29 cellular contexts compared by ENCODE assay signal in the genomic region with DNA sequence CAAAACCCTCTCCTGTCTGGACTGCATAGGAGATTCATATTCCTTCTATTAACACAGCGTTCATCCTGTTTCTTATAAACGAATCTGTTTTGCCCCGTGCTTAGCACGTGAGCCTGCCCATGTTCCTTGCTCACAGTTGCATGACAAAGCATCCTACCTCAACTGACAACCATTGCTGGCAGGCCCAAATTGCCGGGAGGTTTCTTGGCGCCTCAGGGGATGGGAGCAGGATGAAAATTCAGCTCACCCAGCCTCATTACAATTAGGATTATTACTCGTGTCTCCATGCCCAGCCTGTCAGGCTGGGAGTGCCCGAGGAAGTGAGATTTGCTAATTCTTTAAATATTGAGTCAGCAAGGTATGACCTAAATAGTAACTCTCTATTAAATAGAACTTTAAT. TPM values are rescaled to one million over a fixed set of nuclear protein-coding genes. Genes with fewer than 3 reads are reported as not detected.
DNase-seq lines count a peak whose midpoint lies in the region; FAIRE-seq and TF ChIP-seq lines count a peak whose summit lies in the region.
"Had no signal": no experiment of that assay in that cellular context is flagged by ENCODE, and none has a peak within 500 bp of the region (broad histone marks: within the 10 kb centered on the region; RNA-seq: fewer than 3 reads in every experiment).

No MANE protein-coding gene starts in this region.

- peaks cover 4% of the 10 kb centered on the region for H3K27me3 Mint-ChIP-seq in activated T-helper 2 cell treated with anti-CD3 and anti-CD28 coated beads, Interferon-gamma antibody, Interleukin-2, Interleukin-4, amounts not matched to agents 10 μg/mL and 5 μg/mL and 100 μg/mL, durations not matched to agents 14 hours and 24 hours and 36 hours (ENCODE audit: low read depth)
- H3K27me3 Mint-ChIP-seq: activated CD4-positive, alpha-beta memory T cell treated with anti-CD3 and anti-CD28 coated beads for 36 hours; activated naive CD8-positive, alpha-beta T cell treated with anti-CD3 and anti-CD28 coated beads, Interleukin-2, amount 10 ng/mL, durations not matched to agents 7 days and 5 days had no signal

- H3K27me3 ChIP-seq in GM23248 (replicated peaks; ENCODE audit: insufficient read depth) (no peaks in the 10 kb centered on the region), H1 (replicated peaks in 1 of 4; ENCODE audit: control insufficient read depth in 3 of 4, extremely low read depth in 1 of 4, insufficient read depth in 3 of 4, low read length in 3 of 4) (no peaks in the 10 kb centered on the region), trophoblast cell (ENCODE audit: insufficient read depth, low read length) (no peaks in the 10 kb centered on the region)
- H3K27me3 ChIP-seq: heart right ventricle, ovary had no signal

- H4K12ac ChIP-seq in trophoblast cell (ENCODE audit: low read depth, low read length): no peak overlapping the region

- DNase-seq in GM23248 (peak; percentile 30), NCI-H446 treated with DMSO at 0.1 percent for 48 hours (lab: John Stamatoyannopoulos, UW) (peak; percentile 16), H1 (ENCODE audit: low read depth in 1 of 2, low spot score in 2 of 2) (no peak), trophoblast cell (peak; percentile 82 to 89), SHP77 treated with DMSO at 0.1 percent for 48 hours (lab: John Stamatoyannopoulos, UW) (no peak), NCI-H1105 (lab: John Stamatoyannopoulos, UW) (no peak)
- DNase-seq in activated T-helper 2 cell treated with anti-CD3 and anti-CD28 coated beads, Interferon-gamma antibody, Interleukin-2, Interleukin-4, amounts not matched to agents 10 μg/mL and 5 μg/mL and 100 μg/mL, durations not matched to agents 14 hours and 24 hours and 36 hours (ENCODE audit: low spot score): no peak
- no peak for DNase-seq in stimulated activated naive CD4-positive, alpha-beta T cell (lab: John Stamatoyannopoulos, UW)
- DNase-seq: activated CD4-positive, alpha-beta memory T cell treated with anti-CD3 and anti-CD28 coated beads for 36 hours; activated CD8-positive, alpha-beta memory T cell treated with anti-CD3 and anti-CD28 coated beads, Interleukin-2, amount 50 U/mL, for 48 hours; activated naive CD8-positive, alpha-beta T cell treated with anti-CD3 and anti-CD28 coated beads, Interleukin-2, amount 10 ng/mL, durations not matched to agents 7 days and 5 days; C1 segment of cervical spinal cord; Calu3; EL; heart right ventricle; KG1; left ventricle myocardium inferior; midbrain; MV-4-11; natural killer cell; NCI-H1694; NCI-H526 treated with DMSO at 0.1 percent for 48 hours; ovary; right cardiac atrium; stimulated activated naive CD8-positive, alpha-beta T cell treated with anti-CD3 and anti-CD28 coated beads, Interleukin-15, Interleukin-2, amounts not matched to agents 100 U/mL and 50 U/mL, for 24 hours; SW 1271 had no signal

- H3K27ac ChIP-seq in GM23248: no peak overlapping the region
- H3K27ac ChIP-seq in H1 (ENCODE audit: low read depth, low read length): no peak overlapping the region
- no peak overlapping the region for H3K27ac ChIP-seq in trophoblast cell (ENCODE audit: low read depth, low read length)
- H3K27ac ChIP-seq: heart right ventricle, left ventricle myocardium inferior, ovary, thoracic aorta had no signal

- H3K9me2 ChIP-seq in GM23248 (ENCODE audit: insufficient read depth): no peaks in the 10 kb centered on the region

- POLR2A ChIA-PET in H1 (lab: Charles Lee; ENCODE audit: partially characterized antibody): interaction anchor here (0.8 kb wide), 1 partner anchor 9 kb away, joined by 3 read pairs; no protein-coding TSS in a partner anchor

- CTCF ChIA-PET in H1 (lab: Charles Lee; ENCODE audit: partially characterized antibody): interaction anchor here (0.9 to 23.4 kb wide), 3 partner anchors 5 to 59 kb away, joined by 3 to 253 read pairs (median 253); no protein-coding TSS in a partner anchor

- no peak overlapping the region for H3K14ac ChIP-seq in H1 (ENCODE audit: insufficient read length)
- H3K14ac ChIP-seq in trophoblast cell (ENCODE audit: low read length): no peak overlapping the region

- no peak overlapping the region for H2BK20ac ChIP-seq in H1 (ENCODE audit: low read length)

- H3K36me3 Mint-ChIP-seq in activated T-helper 2 cell treated with anti-CD3 and anti-CD28 coated beads, Interferon-gamma antibody, Interleukin-2, Interleukin-4, amounts not matched to agents 10 μg/mL and 5 μg/mL and 100 μg/mL, durations not matched to agents 14 hours and 24 hours and 36 hours (ENCODE audit: low read depth): no peaks in the 10 kb centered on the region
- H3K36me3 Mint-ChIP-seq: activated CD4-positive, alpha-beta memory T cell treated with anti-CD3 and anti-CD28 coated beads for 36 hours; activated naive CD8-positive, alpha-beta T cell treated with anti-CD3 and anti-CD28 coated beads, Interleukin-2, amount 10 ng/mL, durations not matched to agents 7 days and 5 days; natural killer cell had no signal

- TF ChIP-seq EP300 in H1 (IDR thresholded peaks at IDR 0.05; ENCODE audit: borderline replicate concordance in 1 of 2, low read depth in 2 of 2, low read length in 2 of 2): no peak

- H2BK15ac ChIP-seq in H1 (ENCODE audit: low read length): no peak overlapping the region

- no peaks in the 10 kb centered on the region for H4K20me1 ChIP-seq in GM23248 (ENCODE audit: insufficient read depth)
- H4K20me1 ChIP-seq in H1 (replicated peaks in 1 of 2; ENCODE audit: control insufficient read depth in 1 of 2, insufficient read depth in 2 of 2, low read length in 2 of 2): no peaks in the 10 kb centered on the region

- H3K23me2 ChIP-seq in H1 (ENCODE audit: low read depth, low read length): no peaks in the 10 kb centered on the region

- no peak overlapping the region for H3K4me3 ChIP-seq in GM23248
- no peak overlapping the region for H3K4me3 ChIP-seq in H1 (ENCODE audit: extremely low read depth in 1 of 4, insufficient read depth in 2 of 4, low read depth in 3 of 4, low read length in 4 of 4)
- no peak overlapping the region for H3K4me3 ChIP-seq in trophoblast cell (ENCODE audit: low read depth, low read length)
- H3K4me3 ChIP-seq: heart right ventricle, left ventricle myocardium inferior, ovary, thoracic aorta had no signal

- TF ChIP-seq RAD21 in H1 (IDR thresholded peaks at IDR 0.05 in 1 of 2, conservative IDR thresholded peaks at IDR 0.05 in 1 of 2; ENCODE audit: low read depth in 2 of 2, low read length in 2 of 2): no peak

- no peak overlapping the region for H2AFZ ChIP-seq in GM23248
- no peak overlapping the region for H2AFZ ChIP-seq in H1 (ENCODE audit: low read length)
- no peak overlapping the region for H2AFZ ChIP-seq in trophoblast cell (ENCODE audit: insufficient read depth, low read length, poor library complexity)

- H2BK5ac ChIP-seq in H1 (ENCODE audit: low read depth, low read length) (no peak overlapping the region), trophoblast cell (ENCODE audit: low read depth, low read length, poor library complexity) (no peak overlapping the region)

- H3K56ac ChIP-seq in H1 (replicated peaks; ENCODE audit: insufficient read length, low read depth, low read length): no peak overlapping the region

- in situ Hi-C loops in GM23248 (cut with MboI): no loop called here

- no peak overlapping the region for H2BK12ac ChIP-seq in H1 (ENCODE audit: low read depth, low read length)
- no peak overlapping the region for H2BK12ac ChIP-seq in trophoblast cell (ENCODE audit: low read length)

- 34 to 39% methylated on average over 8 of the region's 8 CpGs for WGBS in GM23248 (ENCODE audit: low coverage in 1 of 2, low lambda C conversion rate in 2 of 2, missing lambda C conversion rate in 2 of 2), 2 experiments
- 66% methylated on average over 8 of the region's 8 CpGs; no CpG with 5 or more reads in 1 of the 2 experiments for WGBS in H1 (ENCODE audit: extremely low coverage in 1 of 2, insufficient coverage in 1 of 2, insufficient read length in 1 of 2, insufficient replicate concordance in 2 of 2, low coverage in 1 of 2, low lambda C conversion rate in 2 of 2, missing lambda C conversion rate in 1 of 2), 2 experiments
- WGBS in trophoblast cell (ENCODE audit: extremely low coverage, insufficient coverage, insufficient read length): no CpG with 5 or more reads among the region's 8 CpGs

- H3K9me3 ChIP-seq in GM23248 (ENCODE audit: low read depth): no peaks in the 10 kb centered on the region
- H3K9me3 ChIP-seq in H1 (ENCODE audit: insufficient read depth in 2 of 2, low read depth in 1 of 2, low read length in 1 of 2): no peaks in the 10 kb centered on the region
- no peaks in the 10 kb centered on the region for H3K9me3 ChIP-seq in trophoblast cell (ENCODE audit: insufficient read depth, low read depth, low read length)
- H3K9me3 ChIP-seq: heart right ventricle, left ventricle myocardium inferior, ovary, thoracic aorta had no signal

- H3K4me2 ChIP-seq in GM23248 (ENCODE audit: unreplicated experiment) (no peak overlapping the region), H1 (ENCODE audit: insufficient read depth in 1 of 2, low read depth in 2 of 2, low read length in 2 of 2) (no peak overlapping the region), trophoblast cell (ENCODE audit: low read length) (no peak overlapping the region)

- no peaks in the 10 kb centered on the region for H3K79me2 ChIP-seq in GM23248 (ENCODE audit: insufficient read depth)
- no peaks in the 10 kb centered on the region for H3K79me2 ChIP-seq in H1 (ENCODE audit: control insufficient read depth in 1 of 2, insufficient read depth in 2 of 2, low read length in 2 of 2)
- no peaks in the 10 kb centered on the region for H3K79me2 ChIP-seq in trophoblast cell (ENCODE audit: control insufficient read depth, insufficient read depth, low read length, poor library complexity)

- H3K23ac ChIP-seq in H1 (ENCODE audit: insufficient read length) (no peak overlapping the region), trophoblast cell (ENCODE audit: low read length) (no peak overlapping the region)

- H3K4ac ChIP-seq in H1 (replicated peaks; ENCODE audit: insufficient read length, low read depth, low read length) (no peak overlapping the region), trophoblast cell (ENCODE audit: low read depth, low read length) (no peak overlapping the region)

- H3K27ac Mint-ChIP-seq in activated T-helper 2 cell treated with anti-CD3 and anti-CD28 coated beads, Interferon-gamma antibody, Interleukin-2, Interleukin-4, amounts not matched to agents 10 μg/mL and 5 μg/mL and 100 μg/mL, durations not matched to agents 14 hours and 24 hours and 36 hours: no peak overlapping the region
- H3K27ac Mint-ChIP-seq: activated CD4-positive, alpha-beta memory T cell treated with anti-CD3 and anti-CD28 coated beads for 36 hours; activated naive CD8-positive, alpha-beta T cell treated with anti-CD3 and anti-CD28 coated beads, Interleukin-2, amount 10 ng/mL, durations not matched to agents 7 days and 5 days; natural killer cell had no signal

- H3F3A ChIP-seq in GM23248 (ENCODE audit: insufficient read depth): no peaks in the 10 kb centered on the region

- H3K36me3 ChIP-seq in GM23248 (ENCODE audit: low read depth) (no peaks in the 10 kb centered on the region), H1 (ENCODE audit: control insufficient read depth in 2 of 4, insufficient read depth in 4 of 4, low read length in 3 of 4) (no peaks in the 10 kb centered on the region), trophoblast cell (ENCODE audit: control insufficient read depth in 1 of 2, insufficient read depth in 2 of 2, low read length in 2 of 2) (no peaks in the 10 kb centered on the region)
- H3K36me3 ChIP-seq: heart right ventricle, left ventricle myocardium inferior, ovary, thoracic aorta had no signal

- H3K18ac ChIP-seq in H1 (ENCODE audit: extremely low read depth, low read length) (no peak overlapping the region), trophoblast cell (ENCODE audit: low read length) (no peak overlapping the region)

- intact Hi-C loops in activated T-helper 2 cell treated with anti-CD3 and anti-CD28 coated beads, Interferon-gamma antibody, Interleukin-2, Interleukin-4, amounts not matched to agents 10 μg/mL and 5 μg/mL and 100 μg/mL, durations not matched to agents 14 hours and 24 hours and 36 hours (cut with micrococcal nuclease): no loop called here

- 0 out of 2 replicates have a peak, but pooled peaks cover 3% of the 10 kb centered on the region for H3K4me1 ChIP-seq in GM23248 (ENCODE audit: insufficient read depth)
- H3K4me1 ChIP-seq in H1 (replicated peaks in 1 of 4; ENCODE audit: control insufficient read depth in 3 of 4, insufficient read depth in 4 of 4, low read length in 3 of 4): peaks cover 2 to 13% (median 4%) of the 10 kb centered on the region in 4 experiments; a peak in 3 of 7 replicates
- H3K4me1 ChIP-seq in trophoblast cell (ENCODE audit: control insufficient read depth in 1 of 2, insufficient read depth in 2 of 2, low read length in 2 of 2): no peaks in the 10 kb centered on the region

- TF ChIP-seq POLR2A in H1 (IDR thresholded peaks at IDR 0.05; ENCODE audit: control extremely low read depth in 1 of 2, low read depth in 2 of 2, low read length in 2 of 2): no peak

- no peak for TF ChIP-seq CTCF in H1 (IDR thresholded peaks at IDR 0.05; ENCODE audit: control extremely low read depth in 1 of 3, insufficient read depth in 1 of 3, low read depth in 1 of 3, low read length in 3 of 3)

- no peaks in the 10 kb centered on the region for H3K4me1 Mint-ChIP-seq in activated T-helper 2 cell treated with anti-CD3 and anti-CD28 coated beads, Interferon-gamma antibody, Interleukin-2, Interleukin-4, amounts not matched to agents 10 μg/mL and 5 μg/mL and 100 μg/mL, durations not matched to agents 14 hours and 24 hours and 36 hours (ENCODE audit: low read depth)
- H3K4me1 Mint-ChIP-seq: activated naive CD8-positive, alpha-beta T cell treated with anti-CD3 and anti-CD28 coated beads, Interleukin-2, amount 10 ng/mL, durations not matched to agents 7 days and 5 days; natural killer cell had no signal

- peak overlapping the region; percentile 17 for H4K91ac ChIP-seq in H1 (replicated peaks; ENCODE audit: insufficient read length, low read length)
- H4K91ac ChIP-seq in trophoblast cell (ENCODE audit: low read depth, low read length): no peak overlapping the region

- H3K4me3 Mint-ChIP-seq in activated T-helper 2 cell treated with anti-CD3 and anti-CD28 coated beads, Interferon-gamma antibody, Interleukin-2, Interleukin-4, amounts not matched to agents 10 μg/mL and 5 μg/mL and 100 μg/mL, durations not matched to agents 14 hours and 24 hours and 36 hours (ENCODE audit: low read depth): no peak overlapping the region
- H3K4me3 Mint-ChIP-seq: activated CD4-positive, alpha-beta memory T cell treated with anti-CD3 and anti-CD28 coated beads for 36 hours; activated naive CD8-positive, alpha-beta T cell treated with anti-CD3 and anti-CD28 coated beads, Interleukin-2, amount 10 ng/mL, durations not matched to agents 7 days and 5 days; natural killer cell had no signal

- no peak overlapping the region for H3K9ac ChIP-seq in GM23248
- H3K9ac ChIP-seq in H1 (replicated peaks in 1 of 4; ENCODE audit: extremely low read depth in 1 of 4, low read depth in 3 of 4, low read length in 3 of 4): no peak overlapping the region
- no peak overlapping the region for H3K9ac ChIP-seq in trophoblast cell (ENCODE audit: low read length)

- no peak overlapping the region for H4K5ac ChIP-seq in H1 (ENCODE audit: insufficient read length, low read depth, low read length)

- H2AK5ac ChIP-seq in H1 (ENCODE audit: low read depth, low read length) (no peak overlapping the region), trophoblast cell (ENCODE audit: low read length) (no peak overlapping the region)

- H3K79me1 ChIP-seq in H1 (ENCODE audit: low read depth, low read length) (no peaks in the 10 kb centered on the region), trophoblast cell (ENCODE audit: low read length) (no peaks in the 10 kb centered on the region)

- no peak overlapping the region for H2BK120ac ChIP-seq in H1 (replicated peaks; ENCODE audit: low read depth, low read length)
- H2BK120ac ChIP-seq in trophoblast cell (ENCODE audit: insufficient read depth, low read length, poor library complexity): no peak overlapping the region

- H3K9me3 Mint-ChIP-seq in activated T-helper 2 cell treated with anti-CD3 and anti-CD28 coated beads, Interferon-gamma antibody, Interleukin-2, Interleukin-4, amounts not matched to agents 10 μg/mL and 5 μg/mL and 100 μg/mL, durations not matched to agents 14 hours and 24 hours and 36 hours: no peaks in the 10 kb centered on the region
- H3K9me3 Mint-ChIP-seq: activated CD4-positive, alpha-beta memory T cell treated with anti-CD3 and anti-CD28 coated beads for 36 hours; activated naive CD8-positive, alpha-beta T cell treated with anti-CD3 and anti-CD28 coated beads, Interleukin-2, amount 10 ng/mL, durations not matched to agents 7 days and 5 days; natural killer cell had no signal

- H4K8ac ChIP-seq in H1 (ENCODE audit: extremely low read depth, insufficient read depth, low read length): no peak overlapping the region
- H4K8ac ChIP-seq in trophoblast cell (ENCODE audit: low read depth, low read length): no peak overlapping the region

- no peak for FAIRE-seq in H1 (lab: Jason Lieb, UNC)
- FAIRE-seq: astrocyte, GM19239 had no signal

RNA-seq across cellular contexts. Expression of gene HELZ, which starts 36.7 kb away (rescaled TPM):
- total RNA-seq in GM23248 (2014; rRNA removed; shearing (Covaris generic)): 23.9 and 31.0 TPM in 2 replicates
- polyA plus RNA-seq in GM23248 (2016; fragmentation: Nextera tagmentation; extraction: Ambion mirVana): 23.2 and 25.4 TPM in 2 replicates
- 47.3 and 48.7 TPM in 2 replicates for total RNA-seq in H1 (2021; fragmentation: NEBNext Ultra II Directional; extraction: Animal tissue kit (Norgen Biotek cat#: 25700))
- polyA plus RNA-seq in H1 (2011; rRNA removed): 7.9 and 10.0 TPM in 2 replicates
- 10.1 TPM for polyA plus RNA-seq in H1 (2011; cell fraction: cytosol; rRNA removed)
- 14.5 TPM for polyA plus RNA-seq in H1 (2011; cell fraction: nucleus; rRNA removed)
- polyA plus RNA-seq in H1 (2012, experiment 1 of 2): 5.4 to 17.7 TPM (median 9.1 TPM) in 4 replicates
- polyA plus RNA-seq in H1 (2012, experiment 2 of 2): 0.30 TPM
- 12.5 TPM for polyA plus RNA-seq in H1 (2013, experiment 1 of 2)
- 11.5 TPM for polyA plus RNA-seq in H1 (2013, experiment 2 of 2)
- 49.8 and 73.0 TPM in 2 replicates for polyA minus RNA-seq in H1 (2011; rRNA and poly(A)+ RNA removed)
- polyA minus RNA-seq in H1 (2011; cell fraction: cytosol; rRNA and poly(A)+ RNA removed): 30.8 TPM
- polyA minus RNA-seq in H1 (2011; cell fraction: nucleus; rRNA and poly(A)+ RNA removed): 62.5 TPM
- polyA plus RNA-seq in trophoblast cell (2013): 13.5 and 15.5 TPM in 2 replicates
- 67.1 and 71.7 TPM in 2 replicates for total RNA-seq in activated T-helper 2 cell treated with anti-CD3 and anti-CD28 coated beads, Interferon-gamma antibody, Interleukin-2, Interleukin-4, amounts not matched to agents 10 μg/mL and 5 μg/mL and 100 μg/mL, durations not matched to agents 14 hours and 24 hours and 36 hours

Comparison
In these comparisons a context has a peak if more than half of its experiments do, and no peak if none do; other contexts are left out.
1. DNase-seq: peak in GM23248 (single experiment), NCI-H446 treated with DMSO at 0.1 percent for 48 hours (single experiment) and trophoblast cell (2 of 2); none in H1 (0 of 2), SHP77 treated with DMSO at 0.1 percent for 48 hours (single experiment), activated T-helper 2 cell treated with anti-CD3 and anti-CD28 coated beads, Interferon-gamma antibody, Interleukin-2, Interleukin-4, amounts not matched to agents 10 μg/mL and 5 μg/mL and 100 μg/mL, durations not matched to agents 14 hours and 24 hours and 36 hours (single experiment), stimulated activated naive CD4-positive, alpha-beta T cell (0 of 6) and NCI-H1105 (single experiment).